In the genomic region with DNA sequence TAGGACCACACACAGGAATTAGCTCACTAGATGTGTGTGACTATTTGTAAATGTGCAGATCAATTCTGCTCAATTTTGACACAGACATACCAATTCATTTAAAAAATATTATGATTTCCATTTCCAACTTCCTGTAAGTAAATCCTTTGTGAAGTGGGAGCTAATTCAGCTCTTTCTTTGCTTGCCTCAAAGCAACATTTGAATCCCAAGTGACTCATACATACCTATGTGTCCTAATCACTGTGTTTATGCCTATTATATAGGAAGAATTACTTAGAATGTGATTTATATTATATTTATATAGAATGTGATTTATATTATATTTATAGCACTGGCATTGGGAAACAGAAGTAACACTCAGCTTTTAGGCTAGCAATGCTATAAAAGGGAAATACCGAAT, we compare ENCODE assay signal across 15 cellular contexts.
DNase-seq lines count a peak whose midpoint lies in the region; ATAC-seq and TF ChIP-seq lines count a peak whose summit lies in the region.
"Had no signal": no experiment of that assay in that cellular context is flagged by ENCODE, and none has a peak within 500 bp of the region (broad histone marks: within the 10 kb centered on the region; RNA-seq: fewer than 3 reads in every experiment).

No MANE protein-coding gene starts in this region.

- peaks cover 21% of the 10 kb centered on the region for H3K79me2 ChIP-seq in mammary epithelial cell (ENCODE audit: insufficient read depth, low read length)

- no peak for ATAC-seq in HG02981 (IDR thresholded peaks at IDR 0.05; ENCODE audit: unreplicated experiment)
- no peak for ATAC-seq in gastroesophageal sphincter
- ATAC-seq: WTC11 had no signal

- DNase-seq in AG04449 (ENCODE audit: low read depth, low spot score) (peak; percentile 31), LHCN-M2 (ENCODE audit: low read depth) (peak; percentile 59), mammary epithelial cell (peak; percentile 61), hepatic stellate cell (ENCODE audit: low spot score) (peak; percentile 9), GM10248 (ENCODE audit: extremely low spot score) (no peak)
- no peak for DNase-seq in activated naive CD4-positive, alpha-beta T cell treated with Interleukin-2 at 50 U/mL for 16 hours
- DNase-seq: adrenal gland; DMS79; effector memory CD4-positive, alpha-beta T cell; NCI-H1694; NCI-H748 treated with DMSO at 0.1 percent for 48 hours had no signal

- H4K20me1 ChIP-seq in mammary epithelial cell (ENCODE audit: insufficient read depth, low read length), result no peaks in the 10 kb centered on the region

- BruUV-seq in mammary epithelial cell (replicated peaks; lab: Mats Ljungman, UMichigan), result no TSS peak

- H3K36me3 ChIP-seq in mammary epithelial cell (ENCODE audit: insufficient read depth, low read length) (peaks cover 10% of the 10 kb centered on the region), gastroesophageal sphincter (peaks cover 0 to 70% of the 10 kb centered on the region in 2 donors)

- H3K4me1 ChIP-seq in mammary epithelial cell (ENCODE audit: insufficient read depth, low read length) (peaks cover 49% of the 10 kb centered on the region), gastroesophageal sphincter (no peaks in the 10 kb centered on the region)
- H3K4me1 ChIP-seq: adrenal gland had no signal

- dilution Hi-C loops in mammary epithelial cell (cut with HindIII; ENCODE audit: low sequenced_read_pairs), result no loop called here

- H3K4me3 ChIP-seq in AG04449 (ENCODE audit: low read depth, low read length), result no peak overlapping the region
- H3K4me3 ChIP-seq in mammary epithelial cell (replicated peaks in 1 of 3; ENCODE audit: insufficient read depth in 1 of 3, low read depth in 2 of 3, low read length in 3 of 3), result no peak overlapping the region
- no peak overlapping the region for H3K4me3 ChIP-seq in gastroesophageal sphincter
- H3K4me3 ChIP-seq: adrenal gland, lung had no signal

- peak overlapping the region; percentile 64 for H3K4me2 ChIP-seq in mammary epithelial cell (ENCODE audit: insufficient read depth, low read depth, low read length)

- CTCF ChIA-PET in AG04449 (lab: Yijun Ruan, JAX), result interaction anchor here (0.7 to 1.6 kb wide), 5 partner anchors 9 to 133 kb away, joined by 3 to 4 read pairs (median 3); no protein-coding TSS in a partner anchor
- CTCF ChIA-PET in mammary epithelial cell (lab: Charles Lee; ENCODE audit: low non-redundant PET), result no interaction called here
- CTCF ChIA-PET in GM10248 (lab: Yijun Ruan, JAX), result no interaction called here

- no peak overlapping the region for H3K9ac ChIP-seq in mammary epithelial cell (ENCODE audit: insufficient read depth, low read length)

- intact Hi-C loops in mammary epithelial cell (cut with micrococcal nuclease), result no loop called here

- TF ChIP-seq POLR2A in gastroesophageal sphincter (IDR thresholded peaks at IDR 0.05), result no peak

- no peak for TF ChIP-seq EP300 in gastroesophageal sphincter (IDR thresholded peaks at IDR 0.05)

- no peaks in the 10 kb centered on the region for H3K9me3 ChIP-seq in mammary epithelial cell (replicated peaks; ENCODE audit: insufficient read depth, low read length)
- H3K9me3 ChIP-seq in gastroesophageal sphincter, result no peaks in the 10 kb centered on the region
- H3K9me3 ChIP-seq: adrenal gland had no signal

- WGBS in mammary epithelial cell (ENCODE audit: low coverage, missing lambda C conversion rate), result 70% methylated on average over 1 of the region's 1 CpG
- WGBS in gastroesophageal sphincter (ENCODE audit: low coverage in 1 of 2), 2 donors, result 94 to 100% methylated on average over 1 of the region's 1 CpG

- TF ChIP-seq CTCF in AG04449 (IDR thresholded peaks at IDR 0.05; ENCODE audit: insufficient read depth, low read length, missing control alignments), result no peak
- TF ChIP-seq CTCF in mammary epithelial cell (conservative IDR thresholded peaks at IDR 0.05 in 1 of 2, IDR thresholded peaks at IDR 0.05 in 1 of 2; ENCODE audit: extremely low read depth in 1 of 2, insufficient read depth in 1 of 2, low read depth in 1 of 2, low read length in 2 of 2), result no peak
- no peak for TF ChIP-seq CTCF in GM10248 (IDR thresholded peaks at IDR 0.05; ENCODE audit: control extremely low read depth, extremely low read depth, low read depth, missing control alignments)
- TF ChIP-seq CTCF in gastroesophageal sphincter (IDR thresholded peaks at IDR 0.05), result no peak

- H3K27me3 ChIP-seq in mammary epithelial cell (ENCODE audit: insufficient read depth, low read length) (no peaks in the 10 kb centered on the region), gastroesophageal sphincter (no peaks in the 10 kb centered on the region)
- H3K27me3 ChIP-seq: adrenal gland had no signal

- no peak overlapping the region for H2AFZ ChIP-seq in mammary epithelial cell (ENCODE audit: low read depth, low read length)

- in situ Hi-C loops in mammary epithelial cell (cut with MboI; ENCODE audit: low sequenced_read_pairs in 2 of 2), result no loop called here

- POLR2A ChIA-PET in AG04449 (lab: Yijun Ruan, JAX) (no interaction called here), GM10248 (lab: Yijun Ruan, JAX) (no interaction called here)

- H3K27ac ChIP-seq in mammary epithelial cell (ENCODE audit: insufficient read depth, low read depth, low read length) (peak overlapping the region; percentile 65), gastroesophageal sphincter (no peak overlapping the region)
- H3K27ac ChIP-seq: adrenal gland had no signal

Comparison
In these comparisons a context has a peak if more than half of its experiments do, and no peak if none do; other contexts are left out.
1. DNase-seq: peak in AG04449 (single experiment), LHCN-M2 (single experiment), mammary epithelial cell (single experiment) and hepatic stellate cell (single experiment); none in activated naive CD4-positive, alpha-beta T cell treated with Interleukin-2 at 50 U/mL for 16 hours (single experiment) and GM10248 (single experiment).